In genomic region chr1:182166750-182167149, GRCh38 we compare ENCODE assay signal across 15 cellular contexts.
DNase-seq lines count a peak whose midpoint lies in the region; ATAC-seq, FAIRE-seq and TF ChIP-seq lines count a peak whose summit lies in the region.
"Had no signal": no experiment of that assay in that cellular context is flagged by ENCODE, and none has a peak within 500 bp of the region (broad histone marks: within the 10 kb centered on the region; RNA-seq: fewer than 3 reads in every experiment).

No MANE protein-coding gene starts in this region.

- no peak overlapping the region for H4K91ac ChIP-seq in H1 (replicated peaks; ENCODE audit: insufficient read length, low read length)

- H4K5ac ChIP-seq in H1 (ENCODE audit: insufficient read length, low read depth, low read length), result no peak overlapping the region

- no peak for DNase-seq in H1 (ENCODE audit: low read depth in 1 of 2, low spot score in 2 of 2)
- DNase-seq in fibroblast of mammary gland (ENCODE audit: low read depth), result peak; percentile 14
- DNase-seq in sciatic nerve (ENCODE audit: low spot score), result no peak
- no peak for DNase-seq in NCI-H2171 treated with DMSO at 0.1 percent for 48 hours (lab: John Stamatoyannopoulos, UW)
- DNase-seq in stimulated activated naive CD8-positive, alpha-beta T cell treated with anti-CD3 and anti-CD28 coated beads, Interleukin-15, amount 100 ng/mL, for 72 hours, result no peak
- no peak for DNase-seq in WERI-Rb-1
- DNase-seq: CD8-positive, alpha-beta T cell; COR-L47; DND-41; GF-D8; HCEC 1CT; HFFc6 had no signal

- no peak overlapping the region for H2AK5ac ChIP-seq in H1 (ENCODE audit: low read depth, low read length)

- H3K23ac ChIP-seq in H1 (ENCODE audit: insufficient read length), result no peak overlapping the region

- H3K23me2 ChIP-seq in H1 (ENCODE audit: low read depth, low read length), result no peaks in the 10 kb centered on the region

- H3K27me3 Mint-ChIP-seq in stimulated activated naive CD8-positive, alpha-beta T cell treated with anti-CD3 and anti-CD28 coated beads, Interleukin-15, amount 100 ng/mL, for 72 hours, result no peaks in the 10 kb centered on the region

- 0 out of 2 replicates have a peak overlapping the region, but pooled peaks have one; percentile 43 for H2AFZ ChIP-seq in H1 (ENCODE audit: low read length)

- FAIRE-seq in H1 (lab: Jason Lieb, UNC), result no peak
- FAIRE-seq: GM19239, HTR-8/SVneo had no signal

- H2BK120ac ChIP-seq in H1 (replicated peaks; ENCODE audit: low read depth, low read length), result no peak overlapping the region

- TF ChIP-seq CTCF in H1 (IDR thresholded peaks at IDR 0.05; ENCODE audit: control extremely low read depth in 1 of 3, insufficient read depth in 1 of 3, low read depth in 1 of 3, low read length in 3 of 3) (no peak), fibroblast of mammary gland (conservative IDR thresholded peaks at IDR 0.05; ENCODE audit: control insufficient read depth, insufficient read depth, low read depth, low read length) (no peak), WERI-Rb-1 (IDR thresholded peaks at IDR 0.05; ENCODE audit: low read depth, low read length) (no peak)

- CTCF ChIA-PET in H1 (lab: Charles Lee; ENCODE audit: partially characterized antibody), result interaction anchor here (1.0 to 1.2 kb wide), 3 partner anchors 21 to 31 kb away, joined by 3 to 6 read pairs (median 3); no protein-coding TSS in a partner anchor

- no peak overlapping the region for H2BK15ac ChIP-seq in H1 (ENCODE audit: low read length)

- H3K9ac ChIP-seq in H1 (replicated peaks in 1 of 4; ENCODE audit: extremely low read depth in 1 of 4, low read depth in 3 of 4, low read length in 3 of 4), result no peak overlapping the region

- H3K18ac ChIP-seq in H1 (ENCODE audit: extremely low read depth, low read length), result no peak overlapping the region

- no peaks in the 10 kb centered on the region for H3K79me1 ChIP-seq in H1 (ENCODE audit: low read depth, low read length)

- no peaks in the 10 kb centered on the region for H3K4me1 ChIP-seq in H1 (replicated peaks in 1 of 4; ENCODE audit: control insufficient read depth in 3 of 4, insufficient read depth in 4 of 4, low read length in 3 of 4)

- no peak for TF ChIP-seq POLR2A in H1 (IDR thresholded peaks at IDR 0.05; ENCODE audit: control extremely low read depth in 1 of 2, low read depth in 2 of 2, low read length in 2 of 2)

- H3K4me1 Mint-ChIP-seq in stimulated activated naive CD8-positive, alpha-beta T cell treated with anti-CD3 and anti-CD28 coated beads, Interleukin-15, amount 100 ng/mL, for 72 hours, result peaks cover 17% of the 10 kb centered on the region

- intact Hi-C loops in sciatic nerve (cut with DNase I), result no loop called here

- H3K4me3 ChIP-seq in H1 (ENCODE audit: extremely low read depth in 1 of 4, insufficient read depth in 2 of 4, low read depth in 3 of 4, low read length in 4 of 4), result no peak overlapping the region
- no peak overlapping the region for H3K4me3 ChIP-seq in fibroblast of mammary gland (ENCODE audit: control insufficient read depth, low read depth, low read length)
- H3K4me3 ChIP-seq in WERI-Rb-1 (ENCODE audit: low read depth, low read length), result no peak overlapping the region

- H3K14ac ChIP-seq in H1 (ENCODE audit: insufficient read length), result no peak overlapping the region

- TF ChIP-seq RAD21 in H1 (IDR thresholded peaks at IDR 0.05 in 1 of 2, conservative IDR thresholded peaks at IDR 0.05 in 1 of 2; ENCODE audit: low read depth in 2 of 2, low read length in 2 of 2), result no peak

- H3K9me3 ChIP-seq in H1 (ENCODE audit: insufficient read depth in 2 of 2, low read depth in 1 of 2, low read length in 1 of 2) (no peaks in the 10 kb centered on the region), WERI-Rb-1 (ENCODE audit: severe bottlenecking) (no peaks in the 10 kb centered on the region)

- no peak for TF ChIP-seq EP300 in H1 (IDR thresholded peaks at IDR 0.05; ENCODE audit: borderline replicate concordance in 1 of 2, low read depth in 2 of 2, low read length in 2 of 2)

- no peaks in the 10 kb centered on the region for H3K27me3 ChIP-seq in H1 (replicated peaks in 1 of 4; ENCODE audit: control insufficient read depth in 3 of 4, extremely low read depth in 1 of 4, insufficient read depth in 3 of 4, low read length in 3 of 4)
- H3K27me3 ChIP-seq in WERI-Rb-1 (ENCODE audit: insufficient read depth, low read depth, severe bottlenecking), result no peaks in the 10 kb centered on the region

- no peak overlapping the region for H3K4me2 ChIP-seq in H1 (ENCODE audit: insufficient read depth in 1 of 2, low read depth in 2 of 2, low read length in 2 of 2)

- H3K4ac ChIP-seq in H1 (replicated peaks; ENCODE audit: insufficient read length, low read depth, low read length), result no peak overlapping the region

- H3K4me3 Mint-ChIP-seq in stimulated activated naive CD8-positive, alpha-beta T cell treated with anti-CD3 and anti-CD28 coated beads, Interleukin-15, amount 100 ng/mL, for 72 hours, result no peak overlapping the region
- H3K4me3 Mint-ChIP-seq: CD14-positive monocyte; CD8-positive, alpha-beta T cell; HFFc6 had no signal

- H3K27ac ChIP-seq in H1 (ENCODE audit: low read depth, low read length), result no peak overlapping the region
- H3K27ac ChIP-seq in WERI-Rb-1, result no peak overlapping the region

- H2BK5ac ChIP-seq in H1 (ENCODE audit: low read depth, low read length), result no peak overlapping the region

- no peak overlapping the region for H2BK12ac ChIP-seq in H1 (ENCODE audit: low read depth, low read length)

- no peaks in the 10 kb centered on the region for H3K36me3 ChIP-seq in H1 (ENCODE audit: control insufficient read depth in 2 of 4, insufficient read depth in 4 of 4, low read length in 3 of 4)
- no peaks in the 10 kb centered on the region for H3K36me3 ChIP-seq in WERI-Rb-1

- POLR2A ChIA-PET in H1 (lab: Charles Lee; ENCODE audit: partially characterized antibody), result no interaction called here

- no peak overlapping the region for H3K56ac ChIP-seq in H1 (replicated peaks; ENCODE audit: insufficient read length, low read depth, low read length)

- H3K27ac Mint-ChIP-seq in stimulated activated naive CD8-positive, alpha-beta T cell treated with anti-CD3 and anti-CD28 coated beads, Interleukin-15, amount 100 ng/mL, for 72 hours, result no peak overlapping the region
- H3K27ac Mint-ChIP-seq: CD14-positive monocyte; CD8-positive, alpha-beta T cell; HFFc6 had no signal

- ATAC-seq in sciatic nerve, result peak; percentile 64
- no peak for ATAC-seq in stimulated activated naive CD8-positive, alpha-beta T cell treated with anti-CD3 and anti-CD28 coated beads, Interleukin-15, amount 100 ng/mL, for 72 hours
- ATAC-seq: CD8-positive, alpha-beta T cell had no signal

- H3K9me3 Mint-ChIP-seq in stimulated activated naive CD8-positive, alpha-beta T cell treated with anti-CD3 and anti-CD28 coated beads, Interleukin-15, amount 100 ng/mL, for 72 hours, result no peaks in the 10 kb centered on the region
- H3K9me3 Mint-ChIP-seq: CD14-positive monocyte; CD8-positive, alpha-beta T cell; HFFc6 had no signal

- no peak overlapping the region for H4K8ac ChIP-seq in H1 (ENCODE audit: extremely low read depth, insufficient read depth, low read length)

- no peak overlapping the region for H2BK20ac ChIP-seq in H1 (ENCODE audit: low read length)

- H4K20me1 ChIP-seq in H1 (replicated peaks in 1 of 2; ENCODE audit: control insufficient read depth in 1 of 2, insufficient read depth in 2 of 2, low read length in 2 of 2), result no peaks in the 10 kb centered on the region

- H3K79me2 ChIP-seq in H1 (ENCODE audit: control insufficient read depth in 1 of 2, insufficient read depth in 2 of 2, low read length in 2 of 2), result no peaks in the 10 kb centered on the region

- WGBS in H1 (ENCODE audit: extremely low coverage in 1 of 2, insufficient coverage in 1 of 2, insufficient read length in 1 of 2, insufficient replicate concordance in 2 of 2, low coverage in 1 of 2, low lambda C conversion rate in 2 of 2, missing lambda C conversion rate in 1 of 2), 2 experiments, result 93% methylated on average over 1 of the region's 1 CpG; no CpG with 5 or more reads in 1 of the 2 experiments

TF ChIP-seq in H1, 55 proteins besides CTCF, POLR2A, EP300 and RAD21:
- no peak for TF ChIP-seq TAF1 (IDR thresholded peaks at IDR 0.05; ENCODE audit: low read depth, low read length)
- TF ChIP-seq MAX (IDR thresholded peaks at IDR 0.05), result no peak
- TF ChIP-seq CBX8 (IDR thresholded peaks at IDR 0.05; ENCODE audit: borderline replicate concordance, low read depth, low read length), result no peak
- no peak for TF ChIP-seq CHD1 (IDR thresholded peaks at IDR 0.05; ENCODE audit: low read depth, low read length)
